In genomic region chr16:86575754-86576557, GRCh38 we compare ENCODE assay signal across 1 cellular context.
TF ChIP-seq lines count a peak whose summit lies in the region.

No MANE protein-coding gene starts in this region.

TF ChIP-seq in HEK293, 187 proteins besides CTCF, POLR2A, EP300 and RAD21 (continued from another document and continues in another):
- TF ChIP-seq PATZ1 (tag by site-specific recombination; IDR thresholded peaks at IDR 0.05) (peak; percentile 85), ZNF394 (tag by site-specific recombination; IDR thresholded peaks at IDR 0.05; ENCODE audit: borderline replicate concordance) (0 out of 2 replicates have a peak, but pooled peaks have one; percentile 28), IKZF3 (tag by site-specific recombination; IDR thresholded peaks at IDR 0.05) (peak; percentile 68; the same call in 1 of the 2 replicates), ZNF335 (tag by site-specific recombination; conservative IDR thresholded peaks at IDR 0.05) (peak; percentile 87), ZNF366 (tag by site-specific recombination; conservative IDR thresholded peaks at IDR 0.05) (peak; percentile 66; the same call in 1 of the 2 replicates), ZNF623 (tag by site-specific recombination; IDR thresholded peaks at IDR 0.05) (0 out of 2 replicates have a peak, but pooled peaks have one; percentile 6), ZNF621 (tag by site-specific recombination; IDR thresholded peaks at IDR 0.05) (no peak), ZNF664 (tag by site-specific recombination; IDR thresholded peaks at IDR 0.05) (no peak), ZNF600 (tag by site-specific recombination; IDR thresholded peaks at IDR 0.05) (0 out of 2 replicates have a peak, but pooled peaks have one; percentile 37), SP2 (tag by site-specific recombination; IDR thresholded peaks at IDR 0.05) (peak; percentile 70), TSHZ1 (tag by site-specific recombination; IDR thresholded peaks at IDR 0.05; ENCODE audit: borderline replicate concordance) (peak; percentile 52; the same call in 1 of the 2 replicates), ZNF561 (tag by site-specific recombination; IDR thresholded peaks at IDR 0.05; ENCODE audit: borderline replicate concordance) (peak; percentile 75), ZEB2 (tag by site-specific recombination; IDR thresholded peaks at IDR 0.05) (peak; percentile 76; the same call in 1 of the 2 replicates), ZNF518A (tag by site-specific recombination; conservative IDR thresholded peaks at IDR 0.05; ENCODE audit: low read depth) (no peak), ZNF121 (tag by site-specific recombination; IDR thresholded peaks at IDR 0.05) (no peak), ZBTB20 (tag by site-specific recombination; IDR thresholded peaks at IDR 0.05) (peak; percentile 90), ZFHX2 (tag by site-specific recombination; conservative IDR thresholded peaks at IDR 0.05) (peak; percentile 89), KLF16 (tag by site-specific recombination; IDR thresholded peaks at IDR 0.05) (peak; percentile 78; the same call in 1 of the 2 replicates), MEIS1 (CRISPR knock-in tag; IDR thresholded peaks at IDR 0.05; ENCODE audit: borderline replicate concordance) (peak; percentile 49; the same call in 1 of the 2 replicates), KLF8 (tag by site-specific recombination; IDR thresholded peaks at IDR 0.05) (peak; percentile 63), ZIC2 (tag by site-specific recombination; IDR thresholded peaks at IDR 0.05) (peak; percentile 81), ZNF146 (tag by site-specific recombination; IDR thresholded peaks at IDR 0.05) (no peak), ZNF114 (tag by site-specific recombination; IDR thresholded peaks at IDR 0.05) (no peak), ZNF843 (tag by site-specific recombination; IDR thresholded peaks at IDR 0.05) (peak; percentile 45; the same call in 1 of the 2 replicates), ZBTB8A (tag by site-specific recombination; IDR thresholded peaks at IDR 0.05) (peak; percentile 53), ZNF704 (tag by site-specific recombination; IDR thresholded peaks at IDR 0.05) (no peak), ZBTB48 (tag by site-specific recombination; IDR thresholded peaks at IDR 0.05) (no peak), ZBTB26 (tag by site-specific recombination; optimal IDR thresholded peaks at IDR 0.05) (peak; percentile 21), ZNF433 (tag by site-specific recombination; IDR thresholded peaks at IDR 0.05; ENCODE audit: low read depth) (no peak), KLF1 (tag by site-specific recombination; IDR thresholded peaks at IDR 0.05) (peak; percentile 59), ZNF629 (tag by site-specific recombination; IDR thresholded peaks at IDR 0.05) (peak; percentile 50; the same call in 1 of the 2 replicates), HIC1 (tag by site-specific recombination; IDR thresholded peaks at IDR 0.05) (no peak), ZBTB17 (tag by site-specific recombination; IDR thresholded peaks at IDR 0.05) (peak; percentile 71), ZNF37A (tag by site-specific recombination; IDR thresholded peaks at IDR 0.05) (no peak), ZNF596 (tag by site-specific recombination; IDR thresholded peaks at IDR 0.05) (peak; percentile 95), ZNF416 (tag by site-specific recombination; IDR thresholded peaks at IDR 0.05) (no peak)
- TF ChIP-seq, protein P1, sequence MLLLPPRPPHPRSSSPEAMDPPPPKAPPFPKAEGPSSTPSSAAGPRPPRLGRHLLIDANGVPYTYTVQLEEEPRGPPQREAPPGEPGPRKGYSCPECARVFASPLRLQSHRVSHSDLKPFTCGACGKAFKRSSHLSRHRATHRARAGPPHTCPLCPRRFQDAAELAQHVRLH (tag by site-specific recombination; IDR thresholded peaks at IDR 0.05): peak; percentile 57; the same call in 1 of the 2 replicates
- TF ChIP-seq, protein P2, sequence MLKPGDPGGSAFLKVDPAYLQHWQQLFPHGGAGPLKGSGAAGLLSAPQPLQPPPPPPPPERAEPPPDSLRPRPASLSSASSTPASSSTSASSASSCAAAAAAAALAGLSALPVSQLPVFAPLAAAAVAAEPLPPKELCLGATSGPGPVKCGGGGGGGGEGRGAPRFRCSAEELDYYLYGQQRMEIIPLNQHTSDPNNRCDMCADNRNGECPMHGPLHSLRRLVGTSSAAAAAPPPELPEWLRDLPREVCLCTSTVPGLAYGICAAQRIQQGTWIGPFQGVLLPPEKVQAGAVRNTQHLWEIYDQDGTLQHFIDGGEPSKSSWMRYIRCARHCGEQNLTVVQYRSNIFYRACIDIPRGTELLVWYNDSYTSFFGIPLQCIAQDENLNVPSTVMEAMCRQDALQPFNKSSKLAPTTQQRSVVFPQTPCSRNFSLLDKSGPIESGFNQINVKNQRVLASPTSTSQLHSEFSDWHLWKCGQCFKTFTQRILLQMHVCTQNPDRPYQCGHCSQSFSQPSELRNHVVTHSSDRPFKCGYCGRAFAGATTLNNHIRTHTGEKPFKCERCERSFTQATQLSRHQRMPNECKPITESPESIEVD (tag by site-specific recombination; IDR thresholded peaks at IDR 0.05): no peak
- TF ChIP-seq, protein P3, sequence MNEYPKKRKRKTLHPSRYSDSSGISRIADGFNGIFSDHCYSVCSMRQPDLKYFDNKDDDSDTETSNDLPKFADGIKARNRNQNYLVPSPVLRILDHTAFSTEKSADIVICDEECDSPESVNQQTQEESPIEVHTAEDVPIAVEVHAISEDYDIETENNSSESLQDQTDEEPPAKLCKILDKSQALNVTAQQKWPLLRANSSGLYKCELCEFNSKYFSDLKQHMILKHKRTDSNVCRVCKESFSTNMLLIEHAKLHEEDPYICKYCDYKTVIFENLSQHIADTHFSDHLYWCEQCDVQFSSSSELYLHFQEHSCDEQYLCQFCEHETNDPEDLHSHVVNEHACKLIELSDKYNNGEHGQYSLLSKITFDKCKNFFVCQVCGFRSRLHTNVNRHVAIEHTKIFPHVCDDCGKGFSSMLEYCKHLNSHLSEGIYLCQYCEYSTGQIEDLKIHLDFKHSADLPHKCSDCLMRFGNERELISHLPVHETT (tag by site-specific recombination; IDR thresholded peaks at IDR 0.05): peak; percentile 7; the same call in 1 of the 2 replicates
